ENCODE assay signal across 9 cellular contexts in the genomic region with DNA sequence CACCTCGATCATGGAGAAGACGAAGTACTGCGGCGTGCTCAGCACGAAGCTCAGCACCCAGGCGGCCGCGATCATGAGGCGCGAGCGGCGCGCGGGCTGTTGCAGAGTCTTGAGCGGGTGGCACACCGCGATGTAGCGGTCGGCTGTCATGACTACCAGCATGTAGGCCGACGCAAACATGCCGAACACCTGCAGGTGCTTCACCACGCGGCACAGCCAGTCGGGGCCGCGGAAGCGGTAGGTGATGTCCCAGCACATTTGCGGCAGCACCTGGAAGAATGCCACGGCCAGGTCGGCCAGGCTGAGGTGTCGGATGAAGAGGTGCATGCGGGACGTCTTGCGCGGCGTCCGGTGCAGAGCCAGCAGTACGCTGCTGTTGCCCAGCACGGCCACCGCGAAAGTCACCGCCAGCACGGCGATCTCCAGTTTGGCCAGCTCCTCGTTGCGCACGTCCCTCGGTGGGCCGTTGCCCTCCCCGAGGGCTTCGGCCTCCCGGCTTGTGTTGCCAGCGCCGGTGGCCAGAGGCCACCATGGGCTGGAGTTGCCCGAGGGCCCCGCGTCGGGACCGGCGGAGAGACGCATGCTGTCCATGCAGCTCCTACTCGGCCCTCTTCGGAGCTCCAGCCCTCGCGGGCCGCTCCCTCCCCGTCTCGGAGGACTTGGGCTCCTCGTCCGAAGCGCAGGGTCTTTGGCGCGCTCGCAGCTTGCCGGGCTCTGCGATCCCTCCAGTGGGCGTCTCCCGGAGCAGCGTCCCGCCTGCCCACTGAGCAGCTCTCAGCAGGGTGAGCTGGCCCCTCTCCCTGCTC. TPM values are rescaled to one million over a fixed set of nuclear protein-coding genes. Genes with fewer than 3 reads are reported as not detected.
A peak's percentile ranks its signal among the peaks of the same experiment; 100 is the strongest.
DNase-seq lines count a peak whose midpoint lies in the region; ATAC-seq and TF ChIP-seq lines count a peak whose summit lies in the region.
"Had no signal": no experiment of that assay in that cellular context is flagged by ENCODE, and none has a peak within 500 bp of the region (broad histone marks: within the 10 kb centered on the region; RNA-seq: fewer than 3 reads in every experiment).

No MANE protein-coding gene starts in this region.

- H3K36me3 ChIP-seq in A673 (ENCODE audit: insufficient read depth, low read length, poor library complexity, severe bottlenecking) (no peaks in the 10 kb centered on the region), muscle layer of duodenum (ENCODE audit: control insufficient read depth in 1 of 2, insufficient read depth in 2 of 2, low read length in 2 of 2) (no peaks in the 10 kb centered on the region)

- H3K27ac ChIP-seq in A673 (ENCODE audit: low read depth, low read length, poor library complexity, severe bottlenecking) (no peak overlapping the region), muscle layer of duodenum (ENCODE audit: low read length) (no peak overlapping the region)

- no peak for ATAC-seq in GM19397 (IDR thresholded peaks at IDR 0.05; ENCODE audit: unreplicated experiment)

- POLR2A ChIA-PET in A673 (lab: Charles Lee; ENCODE audit: low non-redundant PET), result no interaction called here

- intact Hi-C loops in A673 (cut with micrococcal nuclease; ENCODE audit: unreplicated experiment), result loop anchor here (5.0 kb wide), 1 partner anchor 127 kb away; no protein-coding TSS in a partner anchor

- no TSS peak for BruUV-seq in A673 (replicated peaks; lab: Mats Ljungman, UMichigan)

- CTCF ChIA-PET in A673 (lab: Charles Lee), result no interaction called here

- no peaks in the 10 kb centered on the region for H3K9me3 ChIP-seq in A673 (ENCODE audit: low read depth, low read length, poor library complexity, severe bottlenecking)
- no peaks in the 10 kb centered on the region for H3K9me3 ChIP-seq in muscle layer of duodenum (ENCODE audit: control insufficient read depth in 1 of 2, low read length in 2 of 2)

- H3K4me1 ChIP-seq in A673 (ENCODE audit: insufficient read depth, low read length, poor library complexity, severe bottlenecking) (no peaks in the 10 kb centered on the region), muscle layer of duodenum (ENCODE audit: control insufficient read depth in 1 of 2, insufficient read depth in 2 of 2, low read length in 2 of 2) (peaks cover 9 to 24% of the 10 kb centered on the region in 2 donors)

- no peak for TF ChIP-seq CTCF in A673 (conservative IDR thresholded peaks at IDR 0.05; ENCODE audit: low read depth, low read length)
- TF ChIP-seq CTCF in epithelial cell of proximal tubule (conservative IDR thresholded peaks at IDR 0.05; ENCODE audit: low read depth, low read length), result no peak

- peak overlapping the region; percentile 40 for H3K4me3 ChIP-seq in A673 (ENCODE audit: low read depth, low read length, poor library complexity, severe bottlenecking)
- H3K4me3 ChIP-seq in epithelial cell of proximal tubule (ENCODE audit: low read depth, low read length), result peak overlapping the region; percentile 41
- H3K4me3 ChIP-seq in muscle layer of duodenum (ENCODE audit: low read depth in 1 of 2, low read length in 2 of 2), result peak overlapping the region; percentile 57 to 65

- peak; percentile 20 for DNase-seq in A673 (ENCODE audit: low spot score)
- peak; percentile 3 for DNase-seq in NCI-H1092 (lab: John Stamatoyannopoulos, UW)
- no peak for DNase-seq in epithelial cell of proximal tubule (ENCODE audit: low read depth)
- DNase-seq in amniotic stem cell (lab: John Stamatoyannopoulos, UW), result no peak
- no peak for DNase-seq in cerebellar nuclear complex (lab: John Stamatoyannopoulos, UW)
- DNase-seq in GOT3 (lab: John Stamatoyannopoulos, UW), result no peak

- H3K27me3 ChIP-seq in A673 (replicated peaks; ENCODE audit: insufficient read depth, low read depth, low read length, poor library complexity) (peaks cover 45% of the 10 kb centered on the region), muscle layer of duodenum (ENCODE audit: low read depth, low read length) (peaks cover 32% of the 10 kb centered on the region)

RNA-seq across cellular contexts. Expression of gene AVPR1A, which starts 0.5 kb away (rescaled TPM):
- 1.9 and 3.2 TPM in 2 replicates for total RNA-seq in A673 (2021)
- total RNA-seq in epithelial cell of proximal tubule, result 0.29 and 1.5 TPM in 2 replicates
- total RNA-seq: NCI-H460 had no signal

Comparison
In these comparisons a context has a peak if more than half of its experiments do, and no peak if none do; other contexts are left out.
1. DNase-seq: peak in A673 (single experiment) and NCI-H1092 (single experiment); none in epithelial cell of proximal tubule (single experiment), amniotic stem cell (single experiment), cerebellar nuclear complex (0 of 2) and GOT3 (single experiment).
2. Peak in every context shown above with its lines, with median percentiles within 50 percentile points of each other: H3K4me3 ChIP-seq.